ENCODE assay signal across 14 cellular contexts in the genomic region with DNA sequence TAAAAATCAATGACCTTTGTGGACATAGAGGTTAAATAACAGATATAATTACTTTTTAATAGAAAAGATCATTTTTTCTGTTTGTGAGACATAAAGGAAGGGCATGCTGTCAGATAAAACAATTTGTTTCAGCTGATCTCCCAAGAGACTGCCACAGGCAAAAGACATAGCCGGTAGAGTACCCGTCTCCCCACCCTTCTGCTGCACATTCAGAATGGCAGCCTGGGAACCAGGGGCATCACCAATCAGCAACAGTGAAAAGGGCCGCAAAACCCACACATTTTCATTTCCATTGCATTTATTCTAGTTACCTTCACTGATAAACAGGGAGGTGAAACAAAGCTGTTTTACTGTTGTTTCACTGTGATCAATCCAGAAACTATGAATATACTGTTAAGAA.
DNase-seq lines count a peak whose midpoint lies in the region; ATAC-seq, FAIRE-seq and TF ChIP-seq lines count a peak whose summit lies in the region.
"Had no signal": no experiment of that assay in that cellular context is flagged by ENCODE, and none has a peak within 500 bp of the region (broad histone marks: within the 10 kb centered on the region; RNA-seq: fewer than 3 reads in every experiment).

No MANE protein-coding gene starts in this region.

- POLR2A ChIA-PET in GM12878 (lab: Charles Lee): no interaction called here

- SMC1A ChIA-PET in GM12878 (lab: Charles Lee; ENCODE audit: uncharacterized antibody, unreplicated experiment): interaction anchor here (0.9 to 2.1 kb wide), 2 partner anchors 11 to 94 kb away, joined by 4 to 7 read pairs; no protein-coding TSS in a partner anchor

- H3K36me3 ChIP-seq in GM12878 (ENCODE audit: control insufficient read depth in 2 of 2, insufficient read depth in 2 of 2, low read length in 1 of 2): no peaks in the 10 kb centered on the region
- no peaks in the 10 kb centered on the region for H3K36me3 ChIP-seq in pancreas
- H3K36me3 ChIP-seq: BLaER1 had no signal

- H3K9me3 ChIP-seq in GM12878 (replicated peaks; ENCODE audit: control insufficient read depth, insufficient read depth, low read length) (no peaks in the 10 kb centered on the region), pancreas (no peaks in the 10 kb centered on the region)
- H3K9me3 ChIP-seq: BLaER1 had no signal

- H3K4me2 ChIP-seq in GM12878 (ENCODE audit: control insufficient read depth, insufficient read depth): no peak overlapping the region
- H3K4me2 ChIP-seq: BLaER1 had no signal

- no peak for TF ChIP-seq POLR2A in GM12878 (IDR thresholded peaks at IDR 0.05; ENCODE audit: low read depth, low read length)

- no peak for TF ChIP-seq RAD21 in GM12878 (IDR thresholded peaks at IDR 0.05; ENCODE audit: insufficient read depth, low read depth, low read length)

- in situ Hi-C loops in GM12878 (cut with MboI): no loop called here

- WGBS in GM12878 (ENCODE audit: insufficient coverage, insufficient replicate concordance, low lambda C conversion rate, missing lambda C conversion rate): 42% methylated on average over 3 of the region's 3 CpGs
- 98 to 100% methylated on average over 3 of the region's 3 CpGs for WGBS in pancreas, 2 donors

- no peak overlapping the region for H2AFZ ChIP-seq in GM12878 (ENCODE audit: control insufficient read depth, low read depth, low read length)

- H3K27me3 ChIP-seq in GM12878 (replicated peaks in 1 of 2; ENCODE audit: control insufficient read depth in 2 of 2, insufficient read depth in 2 of 2, low read length in 1 of 2) (no peaks in the 10 kb centered on the region), pancreas (no peaks in the 10 kb centered on the region)
- H3K27me3 ChIP-seq: BLaER1 had no signal

- BruUV-seq in GM12878 (replicated peaks; lab: Mats Ljungman, UMichigan): no TSS peak

- H3K4me3 ChIP-seq in GM12878: no peak overlapping the region
- H3K4me3 ChIP-seq in pancreas: no peak overlapping the region
- H3K4me3 ChIP-seq: BLaER1 had no signal

- TF ChIP-seq CTCF in GM12878 (IDR thresholded peaks at IDR 0.05 in 2 of 3, conservative IDR thresholded peaks at IDR 0.05 in 1 of 3; ENCODE audit: control insufficient read depth in 2 of 3, extremely low read depth in 1 of 3, insufficient read depth in 1 of 3, low read depth in 3 of 3, low read length in 3 of 3) (no peak), pancreas (IDR thresholded peaks at IDR 0.05) (no peak)

- H4K20me1 ChIP-seq in GM12878 (ENCODE audit: control insufficient read depth, insufficient read depth): no peaks in the 10 kb centered on the region
- H4K20me1 ChIP-seq: BLaER1 had no signal

- FAIRE-seq in GM12878 (lab: Jason Lieb, UNC) (no peak), pancreas (lab: Jason Lieb, UNC) (no peak)
- FAIRE-seq: H54 had no signal

- no peaks in the 10 kb centered on the region for H3K4me1 ChIP-seq in GM12878 (ENCODE audit: control insufficient read depth, insufficient read depth, low read length)
- H3K4me1 ChIP-seq in pancreas: peaks cover 8 to 17% (median 13%) of the 10 kb centered on the region in 3 donors
- H3K4me1 ChIP-seq: BLaER1 had no signal

- ATAC-seq in GM12878: peak; percentile 57
- no peak for ATAC-seq in pancreas

- intact Hi-C loops in GM12878 (cut with micrococcal nuclease; ENCODE audit: unreplicated experiment) (no loop called here), pancreas (cut with DNase I) (no loop called here)

- peak; percentile 2 for DNase-seq in NCI-H1092 treated with DMSO at 0.1 percent for 48 hours (lab: John Stamatoyannopoulos, UW)
- DNase-seq in NCI-H1092 (lab: John Stamatoyannopoulos, UW): no peak
- DNase-seq in NCI-H69 (lab: John Stamatoyannopoulos, UW): peak; percentile 70
- DNase-seq in GM12878 (ENCODE audit: low read depth, low spot score): no peak
- DNase-seq in retina: peak; percentile 11
- no peak for DNase-seq in HCEC 1CT
- DNase-seq in NCI-H2196 (lab: John Stamatoyannopoulos, UW; ENCODE audit: unreplicated experiment): no peak
- no peak for DNase-seq in pancreas
- DNase-seq: CD8-positive, alpha-beta memory T cell; DMS53; GF-D8 had no signal

- no peak for TF ChIP-seq EP300 in GM12878 (IDR thresholded peaks at IDR 0.05; ENCODE audit: borderline replicate concordance in 1 of 2, control insufficient read depth in 1 of 2, low read depth in 2 of 2, low read length in 2 of 2)

- no peak overlapping the region for H3K9ac ChIP-seq in GM12878 (ENCODE audit: control insufficient read depth, insufficient read depth, low read length)
- H3K9ac ChIP-seq: BLaER1 had no signal

- CTCF ChIA-PET in GM12878 (lab: Yijun Ruan, JAX): interaction anchor here (0.7 to 1.9 kb wide), 2 partner anchors 9 to 11 kb away, joined by 3 to 6 read pairs; no protein-coding TSS in a partner anchor

- RAD21 ChIA-PET in GM12878 (lab: Charles Lee; ENCODE audit: unreplicated experiment): no interaction called here

- H3K27ac ChIP-seq in GM12878 (ENCODE audit: control insufficient read depth, insufficient read depth) (no peak overlapping the region), pancreas (no peak overlapping the region)
- H3K27ac ChIP-seq: 22Rv1, BLaER1 had no signal

- H3K79me2 ChIP-seq in GM12878 (ENCODE audit: control insufficient read depth, insufficient read depth, low read length): no peaks in the 10 kb centered on the region

TF ChIP-seq in GM12878, 131 proteins besides CTCF, POLR2A, EP300 and RAD21:
- no peak for TF ChIP-seq STAT1 (conservative IDR thresholded peaks at IDR 0.05)
- no peak for TF ChIP-seq HCFC1 (IDR thresholded peaks at IDR 0.05; ENCODE audit: low read length)
- no peak for TF ChIP-seq NR2C2 (IDR thresholded peaks at IDR 0.05; ENCODE audit: borderline replicate concordance, control insufficient read depth, insufficient read length, low read depth)
- TF ChIP-seq TAF1 (IDR thresholded peaks at IDR 0.05; ENCODE audit: borderline replicate concordance, low read depth, low read length): no peak
- TF ChIP-seq SUPT20H (IDR thresholded peaks at IDR 0.05; ENCODE audit: borderline replicate concordance, control insufficient read depth, low read depth, low read length): no peak
- TF ChIP-seq, protein P1, sequence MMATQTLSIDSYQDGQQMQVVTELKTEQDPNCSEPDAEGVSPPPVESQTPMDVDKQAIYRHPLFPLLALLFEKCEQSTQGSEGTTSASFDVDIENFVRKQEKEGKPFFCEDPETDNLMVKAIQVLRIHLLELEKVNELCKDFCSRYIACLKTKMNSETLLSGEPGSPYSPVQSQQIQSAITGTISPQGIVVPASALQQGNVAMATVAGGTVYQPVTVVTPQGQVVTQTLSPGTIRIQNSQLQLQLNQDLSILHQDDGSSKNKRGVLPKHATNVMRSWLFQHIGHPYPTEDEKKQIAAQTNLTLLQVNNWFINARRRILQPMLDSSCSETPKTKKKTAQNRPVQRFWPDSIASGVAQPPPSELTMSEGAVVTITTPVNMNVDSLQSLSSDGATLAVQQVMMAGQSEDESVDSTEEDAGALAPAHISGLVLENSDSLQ (IDR thresholded peaks at IDR 0.05): no peak
- no peak for TF ChIP-seq PAX5 (IDR thresholded peaks at IDR 0.05; ENCODE audit: borderline replicate concordance, low read depth, low read length)
- no peak for TF ChIP-seq CHD2 (IDR thresholded peaks at IDR 0.05; ENCODE audit: borderline replicate concordance, low read depth, low read length)
- TF ChIP-seq DPF2 (IDR thresholded peaks at IDR 0.05): no peak
- TF ChIP-seq ZSCAN29 (IDR thresholded peaks at IDR 0.05): no peak
- no peak for TF ChIP-seq WRNIP1 (IDR thresholded peaks at IDR 0.05; ENCODE audit: borderline replicate concordance, low read depth, low read length)
- no peak for TF ChIP-seq JUNB (IDR thresholded peaks at IDR 0.05)
- TF ChIP-seq HDGF (IDR thresholded peaks at IDR 0.05): no peak
- no peak for TF ChIP-seq ZNF622 (IDR thresholded peaks at IDR 0.05)
- TF ChIP-seq SMAD1 (IDR thresholded peaks at IDR 0.05; ENCODE audit: low read depth, partially characterized antibody): no peak

Comparison
In these comparisons a context has a peak if more than half of its experiments do, and no peak if none do; other contexts are left out.
1. DNase-seq: peak in NCI-H1092 treated with DMSO at 0.1 percent for 48 hours (single experiment), NCI-H69 (single experiment) and retina (single experiment); none in NCI-H1092 (single experiment), GM12878 (single experiment), HCEC 1CT (single experiment), NCI-H2196 (single experiment) and pancreas (0 of 6).